34 cellular contexts compared by ENCODE assay signal in the genomic region with DNA sequence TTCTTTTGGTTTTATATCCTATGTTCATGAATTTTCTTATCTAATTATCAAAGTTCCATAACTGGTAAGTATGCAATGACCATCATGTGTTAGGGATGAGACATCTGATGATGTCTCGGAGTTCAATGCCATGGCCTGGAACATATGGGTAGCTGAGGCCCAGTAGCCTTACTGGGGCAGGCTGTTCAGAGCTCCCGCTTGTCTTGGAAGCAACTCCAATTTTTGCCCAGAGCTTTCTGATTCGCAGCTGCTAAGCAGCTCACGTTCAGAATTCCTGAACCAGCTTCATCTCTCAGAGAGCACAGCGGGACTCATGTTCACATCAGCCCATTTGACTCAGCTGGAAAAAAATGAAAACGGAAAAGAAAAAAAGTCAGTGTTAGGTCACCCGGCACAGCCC. TPM values are rescaled to one million over a fixed set of nuclear protein-coding genes. Genes with fewer than 3 reads are reported as not detected.
"Had no signal": no experiment of that assay in that cellular context is flagged by ENCODE, and none has a peak within 500 bp of the region (broad histone marks: within the 10 kb centered on the region; RNA-seq: fewer than 3 reads in every experiment).

No MANE protein-coding gene starts in this region.

- H3K27ac ChIP-seq: ascending aorta, cardiac muscle cell, VCaP had no signal

- H3K4me3 Mint-ChIP-seq: activated B cell treated with CpG ODN at 0.5 μM for 24 hours; activated CD4-positive, alpha-beta memory T cell treated with anti-CD3 and anti-CD28 coated beads for 36 hours; activated CD4-positive, alpha-beta T cell treated with anti-CD3 and anti-CD28 coated beads, Interleukin-2, amount 10 ng/mL, durations not matched to agents 24 days and 14 days; activated CD8-positive, alpha-beta T cell treated with anti-CD3 and anti-CD28 coated beads for 36 hours; activated naive CD4-positive, alpha-beta T cell treated with anti-CD3 and anti-CD28 coated beads, Interleukin-2, amount 10 ng/mL, durations not matched to agents 7 days and 5 days; activated naive CD4-positive, alpha-beta T cell treated with anti-CD3 and anti-CD28 coated beads, Interleukin-2, amount 50 U/mL, for 24 hours; activated naive CD8-positive, alpha-beta T cell; activated naive CD8-positive, alpha-beta T cell treated with anti-CD3 and anti-CD28 coated beads, Interleukin-2, amount 10 ng/mL, durations not matched to agents 7 days and 5 days; activated naive CD8-positive, alpha-beta T cell treated with anti-CD3 and anti-CD28 coated beads, Interleukin-2, amount 50 U/mL, for 24 hours; activated T-cell treated with anti-CD3 and anti-CD28 coated beads, Interleukin-2, amount 50 U/mL, for 4 hours; brain; T-helper 1 cell treated with Interleukin-12 subunit alpha and Interleukin-12 subunit beta and Interleukin-4 antibody, amounts not matched to agents 30 μg/mL and 1 μg/mL, for 36 hours; T-helper 2 cell treated with Interferon-gamma antibody and Interleukin-4, amounts not matched to agents 5 μg/mL and 100 μg/mL, for 36 hours had no signal

- DNase-seq: activated B cell treated with CpG ODN at 0.5 μM for 24 hours; activated CD4-positive, alpha-beta memory T cell treated with anti-CD3 and anti-CD28 coated beads for 36 hours; activated CD4-positive, alpha-beta T cell treated with anti-CD3 and anti-CD28 coated beads for 4 hours; activated CD4-positive, alpha-beta T cell treated with anti-CD3 and anti-CD28 coated beads, Interleukin-2, amount 10 ng/mL, durations not matched to agents 24 days and 14 days; activated CD4-positive, alpha-beta T cell treated with anti-CD3 and anti-CD28 coated beads, Interleukin-2, amount 50 U/mL, for 1 hour; activated CD4-positive, alpha-beta T cell treated with anti-CD3 and anti-CD28 coated beads, Interleukin-2, amount 50 U/mL, for 4 hours; activated CD4-positive, CD25-positive, alpha-beta regulatory T cell treated with anti-CD3 and anti-CD28 coated beads, Interleukin-2, amount 50 U/mL, for 72 hours; activated CD8-positive, alpha-beta memory T cell treated with anti-CD3 and anti-CD28 coated beads, Interleukin-2, amount 50 U/mL, for 4 hours; activated CD8-positive, alpha-beta T cell treated with anti-CD3 and anti-CD28 coated beads for 36 hours; activated effector memory CD4-positive, alpha-beta T cell treated with Interleukin-2 at 50 U/mL for 16 hours; activated gamma-delta T cell; activated naive CD4-positive, alpha-beta T cell treated with anti-CD3 and anti-CD28 coated beads, Interleukin-2, amount 10 ng/mL, durations not matched to agents 7 days and 5 days; activated naive CD4-positive, alpha-beta T cell treated with Interleukin-2 at 50 U/mL for 16 hours; activated naive CD8-positive, alpha-beta T cell treated with anti-CD3 and anti-CD28 coated beads, Interleukin-2, amount 10 ng/mL, durations not matched to agents 7 days and 5 days; activated naive CD8-positive, alpha-beta T cell treated with anti-CD3 and anti-CD28 coated beads, Interleukin-2, amount 50 U/mL, for 24 hours; activated T-cell treated with anti-CD3 and anti-CD28 coated beads for 4 hours; activated T-cell treated with anti-CD3 and anti-CD28 coated beads, Interleukin-2, amount 50 U/mL, for 1 hour; activated T-cell treated with anti-CD3 and anti-CD28 coated beads, Interleukin-2, amount 50 U/mL, for 4 hours; amygdala; anterior cingulate cortex; central memory CD4-positive, alpha-beta T cell; T-helper 1 cell; T-helper 2 cell; T-helper 9 cell had no signal

- H3K9me3 ChIP-seq: ascending aorta had no signal

- H3K27me3 ChIP-seq: ascending aorta, cardiac muscle cell had no signal

- H3K4me1 ChIP-seq: ascending aorta had no signal

- H3K36me3 ChIP-seq: ascending aorta, cardiac muscle cell had no signal

- H3K27me3 Mint-ChIP-seq: activated B cell treated with CpG ODN at 0.5 μM for 24 hours; activated CD4-positive, alpha-beta T cell treated with anti-CD3 and anti-CD28 coated beads, Interleukin-2, amount 10 ng/mL, durations not matched to agents 24 days and 14 days; activated naive CD4-positive, alpha-beta T cell treated with anti-CD3 and anti-CD28 coated beads, Interleukin-2, amount 10 ng/mL, durations not matched to agents 7 days and 5 days; activated naive CD8-positive, alpha-beta T cell treated with anti-CD3 and anti-CD28 coated beads, Interleukin-2, amount 10 ng/mL, durations not matched to agents 7 days and 5 days; activated naive CD8-positive, alpha-beta T cell treated with anti-CD3 and anti-CD28 coated beads, Interleukin-2, amount 50 U/mL, for 24 hours had no signal

- H3K36me3 Mint-ChIP-seq: activated CD4-positive, alpha-beta memory T cell treated with anti-CD3 and anti-CD28 coated beads for 36 hours; activated naive CD4-positive, alpha-beta T cell treated with anti-CD3 and anti-CD28 coated beads, Interleukin-2, amount 10 ng/mL, durations not matched to agents 7 days and 5 days; activated naive CD4-positive, alpha-beta T cell treated with anti-CD3 and anti-CD28 coated beads, Interleukin-2, amount 50 U/mL, for 24 hours; activated naive CD8-positive, alpha-beta T cell; activated naive CD8-positive, alpha-beta T cell treated with anti-CD3 and anti-CD28 coated beads, Interleukin-2, amount 10 ng/mL, durations not matched to agents 7 days and 5 days; brain had no signal

- ATAC-seq: activated CD8-positive, alpha-beta T cell treated with anti-CD3 and anti-CD28 coated beads for 36 hours; activated naive CD8-positive, alpha-beta T cell treated with anti-CD3 and anti-CD28 coated beads, Interleukin-2, amount 50 U/mL, for 24 hours; activated T-cell treated with anti-CD3 and anti-CD28 coated beads, Interleukin-2, amount 50 U/mL, for 4 hours had no signal

- H3K27ac Mint-ChIP-seq: activated B cell treated with CpG ODN at 0.5 μM for 24 hours; activated CD4-positive, alpha-beta memory T cell treated with anti-CD3 and anti-CD28 coated beads for 36 hours; activated CD4-positive, alpha-beta T cell treated with anti-CD3 and anti-CD28 coated beads, Interleukin-2, amount 10 ng/mL, durations not matched to agents 24 days and 14 days; activated CD8-positive, alpha-beta T cell treated with anti-CD3 and anti-CD28 coated beads for 36 hours; activated naive CD4-positive, alpha-beta T cell treated with anti-CD3 and anti-CD28 coated beads, Interleukin-2, amount 10 ng/mL, durations not matched to agents 7 days and 5 days; activated naive CD4-positive, alpha-beta T cell treated with anti-CD3 and anti-CD28 coated beads, Interleukin-2, amount 50 U/mL, for 24 hours; activated naive CD8-positive, alpha-beta T cell; activated naive CD8-positive, alpha-beta T cell treated with anti-CD3 and anti-CD28 coated beads, Interleukin-2, amount 10 ng/mL, durations not matched to agents 7 days and 5 days; activated naive CD8-positive, alpha-beta T cell treated with anti-CD3 and anti-CD28 coated beads, Interleukin-2, amount 50 U/mL, for 24 hours; activated T-helper 2 cell treated with anti-CD3 and anti-CD28 coated beads, Interferon-gamma antibody, Interleukin-2, Interleukin-4, amounts not matched to agents 10 μg/mL and 5 μg/mL and 100 μg/mL, durations not matched to agents 14 hours and 24 hours and 36 hours; brain; T-helper 1 cell treated with Interleukin-12 subunit alpha and Interleukin-12 subunit beta and Interleukin-4 antibody, amounts not matched to agents 30 μg/mL and 1 μg/mL, for 36 hours; T-helper 2 cell treated with Interferon-gamma antibody and Interleukin-4, amounts not matched to agents 5 μg/mL and 100 μg/mL, for 36 hours had no signal

- H3K4me3 ChIP-seq: ascending aorta, cardiac muscle cell had no signal

- H3K4me1 Mint-ChIP-seq: activated B cell treated with CpG ODN at 0.5 μM for 24 hours; activated CD4-positive, alpha-beta T cell treated with anti-CD3 and anti-CD28 coated beads, Interleukin-2, amount 10 ng/mL, durations not matched to agents 24 days and 14 days; activated naive CD4-positive, alpha-beta T cell treated with anti-CD3 and anti-CD28 coated beads, Interleukin-2, amount 10 ng/mL, durations not matched to agents 7 days and 5 days; activated naive CD4-positive, alpha-beta T cell treated with anti-CD3 and anti-CD28 coated beads, Interleukin-2, amount 50 U/mL, for 24 hours; activated naive CD8-positive, alpha-beta T cell treated with anti-CD3 and anti-CD28 coated beads, Interleukin-2, amount 10 ng/mL, durations not matched to agents 7 days and 5 days; activated naive CD8-positive, alpha-beta T cell treated with anti-CD3 and anti-CD28 coated beads, Interleukin-2, amount 50 U/mL, for 24 hours had no signal

- H3K9me3 Mint-ChIP-seq: activated B cell treated with CpG ODN at 0.5 μM for 24 hours; activated CD4-positive, alpha-beta memory T cell treated with anti-CD3 and anti-CD28 coated beads for 36 hours; activated CD4-positive, alpha-beta T cell treated with anti-CD3 and anti-CD28 coated beads, Interleukin-2, amount 10 ng/mL, durations not matched to agents 24 days and 14 days; activated naive CD4-positive, alpha-beta T cell treated with anti-CD3 and anti-CD28 coated beads, Interleukin-2, amount 10 ng/mL, durations not matched to agents 7 days and 5 days; activated naive CD4-positive, alpha-beta T cell treated with anti-CD3 and anti-CD28 coated beads, Interleukin-2, amount 50 U/mL, for 24 hours; activated naive CD8-positive, alpha-beta T cell treated with anti-CD3 and anti-CD28 coated beads, Interleukin-2, amount 50 U/mL, for 24 hours; activated T-cell treated with anti-CD3 and anti-CD28 coated beads, Interleukin-2, amount 50 U/mL, for 4 hours; activated T-helper 2 cell treated with anti-CD3 and anti-CD28 coated beads, Interferon-gamma antibody, Interleukin-2, Interleukin-4, amounts not matched to agents 10 μg/mL and 5 μg/mL and 100 μg/mL, durations not matched to agents 14 hours and 24 hours and 36 hours; brain; T-helper 1 cell treated with Interleukin-12 subunit alpha and Interleukin-12 subunit beta and Interleukin-4 antibody, amounts not matched to agents 30 μg/mL and 1 μg/mL, for 36 hours; T-helper 2 cell treated with Interferon-gamma antibody and Interleukin-4, amounts not matched to agents 5 μg/mL and 100 μg/mL, for 36 hours had no signal

RNA-seq across cellular contexts. Expression of a gene that starts 16.8 kb away (rescaled TPM):
- total RNA-seq: activated B cell treated with CpG ODN at 0.5 μM for 24 hours; activated CD4-positive, alpha-beta memory T cell treated with anti-CD3 and anti-CD28 coated beads for 36 hours; activated CD4-positive, alpha-beta T cell treated with anti-CD3 and anti-CD28 coated beads, Interleukin-2, amount 10 ng/mL, durations not matched to agents 24 days and 14 days; activated CD8-positive, alpha-beta memory T cell treated with anti-CD3 and anti-CD28 coated beads for 36 hours; activated CD8-positive, alpha-beta T cell treated with anti-CD3 and anti-CD28 coated beads for 36 hours; activated naive CD8-positive, alpha-beta T cell treated with anti-CD3 and anti-CD28 coated beads, Interleukin-2, amount 10 ng/mL, durations not matched to agents 7 days and 5 days; activated T-helper 2 cell treated with anti-CD3 and anti-CD28 coated beads, Interferon-gamma antibody, Interleukin-2, Interleukin-4, amounts not matched to agents 10 μg/mL and 5 μg/mL and 100 μg/mL, durations not matched to agents 14 hours and 24 hours and 36 hours had no signal
